19 cellular contexts compared by ENCODE assay signal in genomic region chr7:1439373-1440363, GRCh38. TPM values are rescaled to one million over a fixed set of nuclear protein-coding genes. Genes with fewer than 3 reads are reported as not detected.
DNase-seq lines count a peak whose midpoint lies in the region; ATAC-seq and TF ChIP-seq lines count a peak whose summit lies in the region.
"Had no signal": no experiment of that assay in that cellular context is flagged by ENCODE, and none has a peak within 500 bp of the region (broad histone marks: within the 10 kb centered on the region; RNA-seq: fewer than 3 reads in every experiment).

No MANE protein-coding gene starts in this region.

- H3K4me1 ChIP-seq in H9 (ENCODE audit: insufficient read depth, low read length): no peaks in the 10 kb centered on the region
- no peaks in the 10 kb centered on the region for H3K4me1 ChIP-seq in PC-3 (ENCODE audit: insufficient read depth, low read length)
- H3K4me1 ChIP-seq: breast epithelium, testis had no signal

- H3F3A ChIP-seq in PC-3 (ENCODE audit: low read length, unreplicated experiment): no peaks in the 10 kb centered on the region

- peaks cover 15% of the 10 kb centered on the region for H3K36me3 ChIP-seq in PC-3 (ENCODE audit: low read depth, low read length)
- H3K36me3 ChIP-seq: breast epithelium had no signal

- H4K20me1 ChIP-seq in H9 (ENCODE audit: control insufficient read depth, insufficient read depth, insufficient read length) (no peaks in the 10 kb centered on the region), PC-3 (ENCODE audit: low read length) (no peaks in the 10 kb centered on the region)

- H3K27ac Mint-ChIP-seq in H9 (no peak overlapping the region), progenitor cell of endocrine pancreas (peak overlapping the region; percentile 67)
- H3K27ac Mint-ChIP-seq: activated CD4-positive, alpha-beta T cell treated with anti-CD3 and anti-CD28 coated beads, Interleukin-2, amount 10 ng/mL, durations not matched to agents 24 days and 14 days; activated naive CD8-positive, alpha-beta T cell treated with anti-CD3 and anti-CD28 coated beads, Interleukin-2, amount 10 ng/mL, durations not matched to agents 7 days and 5 days; activated T-helper 17 cell treated with anti-CD3 and anti-CD28 coated beads, Interleukin-2, amount 50 U/mL, for 72 hours; memory B cell; stimulated activated effector memory CD8-positive, alpha-beta T cell treated with anti-CD3 and anti-CD28 coated beads, Interleukin-12 subunit alpha, Interleukin-12 subunit beta, amount 100 ng/mL, for 72 hours had no signal

- H4K8ac ChIP-seq in H9 (replicated peaks; ENCODE audit: insufficient read length, low read depth, low read length): peak overlapping the region; percentile 5

- H3K4ac ChIP-seq in H9 (ENCODE audit: low read depth, low read length): no peak overlapping the region

- H3K56ac ChIP-seq in H9 (ENCODE audit: insufficient read length, low read depth, low read length): no peak overlapping the region

- no peaks in the 10 kb centered on the region for H3K36me3 Mint-ChIP-seq in H9 (ENCODE audit: insufficient read depth in 1 of 3, low read depth in 3 of 3)
- H3K36me3 Mint-ChIP-seq in progenitor cell of endocrine pancreas (ENCODE audit: insufficient read depth): no peaks in the 10 kb centered on the region
- H3K36me3 Mint-ChIP-seq: activated naive CD8-positive, alpha-beta T cell treated with anti-CD3 and anti-CD28 coated beads, Interleukin-2, amount 10 ng/mL, durations not matched to agents 7 days and 5 days; memory B cell; stimulated activated effector memory CD8-positive, alpha-beta T cell treated with anti-CD3 and anti-CD28 coated beads, Interleukin-12 subunit alpha, Interleukin-12 subunit beta, amount 100 ng/mL, for 72 hours had no signal

- H3K79me2 ChIP-seq in H9 (ENCODE audit: insufficient read depth, low read length): no peaks in the 10 kb centered on the region
- H3K79me2 ChIP-seq in PC-3 (ENCODE audit: low read length): no peaks in the 10 kb centered on the region

- no peaks in the 10 kb centered on the region for H3K9me2 ChIP-seq in PC-3 (replicated peaks; ENCODE audit: low read length)

- POLR2A ChIA-PET in PC-3 (lab: Charles Lee; ENCODE audit: unreplicated experiment): no interaction called here

- CTCF ChIA-PET in PC-3 (lab: Charles Lee): interaction anchor here (1.1 kb wide), 1 partner anchor 35 kb away, joined by 4 read pairs; no protein-coding TSS in a partner anchor

- H3K18ac ChIP-seq in H9 (ENCODE audit: insufficient read length, low read depth, low read length): peak overlapping the region; percentile 3

- ATAC-seq in PC-3: 0 out of 2 replicates have a peak, but pooled peaks have one; percentile 39
- no peak for ATAC-seq in GM18498 (IDR thresholded peaks at IDR 0.05; ENCODE audit: unreplicated experiment)
- no peak for ATAC-seq in HG02759 (IDR thresholded peaks at IDR 0.05; ENCODE audit: unreplicated experiment)
- ATAC-seq: activated T-helper 17 cell treated with anti-CD3 and anti-CD28 coated beads, Interleukin-2, amount 50 U/mL, for 72 hours; stimulated activated effector memory CD8-positive, alpha-beta T cell treated with anti-CD3 and anti-CD28 coated beads, Interleukin-12 subunit alpha, Interleukin-12 subunit beta, amount 100 ng/mL, for 72 hours had no signal

- no peak for TF ChIP-seq POLR2A in erythroblast (IDR thresholded peaks at IDR 0.05; ENCODE audit: low read length)

- H4K5ac ChIP-seq in H9 (ENCODE audit: insufficient read length, low read depth, low read length): no peak overlapping the region

- no peak overlapping the region for H3K27ac ChIP-seq in H9 (ENCODE audit: insufficient read length, low read depth, low read length)
- H3K27ac ChIP-seq in PC-3 (ENCODE audit: low read length): no peak overlapping the region
- H3K27ac ChIP-seq: breast epithelium, testis had no signal

- H3T11ph ChIP-seq in H9 (ENCODE audit: low read length): no peak overlapping the region

- H2BK12ac ChIP-seq in H9 (ENCODE audit: insufficient read length, low read depth, low read length): no peak overlapping the region

- H3K27me3 ChIP-seq in H9 (ENCODE audit: insufficient read depth, low read length) (no peaks in the 10 kb centered on the region), PC-3 (ENCODE audit: low read length) (no peaks in the 10 kb centered on the region)
- H3K27me3 ChIP-seq: breast epithelium, testis had no signal

- no peak overlapping the region for H2AK5ac ChIP-seq in H9 (ENCODE audit: insufficient read length, low read length)

- H3K4me3 ChIP-seq in PC-3 (ENCODE audit: low read length): no peak overlapping the region
- H3K4me3 ChIP-seq: breast epithelium, testis had no signal

- no peaks in the 10 kb centered on the region for H3K23me2 ChIP-seq in H9 (ENCODE audit: insufficient read length, low read depth, low read length, poor library complexity, severe bottlenecking)

- H3K79me1 ChIP-seq in H9 (ENCODE audit: insufficient read depth, low read depth, low read length, poor library complexity, severe bottlenecking): no peaks in the 10 kb centered on the region

- WGBS in H9 (ENCODE audit: extremely low coverage, insufficient read length, low lambda C conversion rate): no CpG with 5 or more reads among the region's 31 CpGs

- no peak overlapping the region for H2AFZ ChIP-seq in H9 (ENCODE audit: low read length)
- no peak overlapping the region for H2AFZ ChIP-seq in PC-3 (ENCODE audit: low read length)

- intact Hi-C loops in PC-3 (cut with micrococcal nuclease): no loop called here

- H3K27me3 Mint-ChIP-seq in H9 (ENCODE audit: low read depth) (no peaks in the 10 kb centered on the region), progenitor cell of endocrine pancreas (no peaks in the 10 kb centered on the region)
- H3K27me3 Mint-ChIP-seq: activated CD4-positive, alpha-beta T cell treated with anti-CD3 and anti-CD28 coated beads, Interleukin-2, amount 10 ng/mL, durations not matched to agents 24 days and 14 days; activated naive CD8-positive, alpha-beta T cell treated with anti-CD3 and anti-CD28 coated beads, Interleukin-2, amount 10 ng/mL, durations not matched to agents 7 days and 5 days; activated T-helper 17 cell treated with anti-CD3 and anti-CD28 coated beads, Interleukin-2, amount 50 U/mL, for 72 hours had no signal

- TF ChIP-seq CTCF in H9 (conservative IDR thresholded peaks at IDR 0.05) (peak; percentile 21; the same call in 1 of the 3 replicates), PC-3 (conservative IDR thresholded peaks at IDR 0.05; ENCODE audit: low read depth, low read length) (peak; percentile 26), progenitor cell of endocrine pancreas (IDR thresholded peaks at IDR 0.05; ENCODE audit: unreplicated experiment) (no peak)

- H2BK5ac ChIP-seq in H9 (ENCODE audit: insufficient read length, low read length): no peak overlapping the region

- H3K4me1 Mint-ChIP-seq in H9 (peaks cover 3% of the 10 kb centered on the region in 2 experiments; a peak in 1 of 4 replicates), progenitor cell of endocrine pancreas (ENCODE audit: low read depth) (no peaks in the 10 kb centered on the region)
- H3K4me1 Mint-ChIP-seq: activated CD4-positive, alpha-beta T cell treated with anti-CD3 and anti-CD28 coated beads, Interleukin-2, amount 10 ng/mL, durations not matched to agents 24 days and 14 days; activated naive CD8-positive, alpha-beta T cell treated with anti-CD3 and anti-CD28 coated beads, Interleukin-2, amount 10 ng/mL, durations not matched to agents 7 days and 5 days; activated T-helper 17 cell treated with anti-CD3 and anti-CD28 coated beads, Interleukin-2, amount 50 U/mL, for 72 hours; memory B cell; stimulated activated effector memory CD8-positive, alpha-beta T cell treated with anti-CD3 and anti-CD28 coated beads, Interleukin-12 subunit alpha, Interleukin-12 subunit beta, amount 100 ng/mL, for 72 hours had no signal

- no peak overlapping the region for H2BK120ac ChIP-seq in H9 (ENCODE audit: low read depth, low read length, poor library complexity, severe bottlenecking)

- H3K23ac ChIP-seq in H9 (ENCODE audit: insufficient read length, low read depth, low read length): no peak overlapping the region

- H3K9me3 ChIP-seq in H9 (ENCODE audit: control insufficient read depth, low read depth, low read length): no peaks in the 10 kb centered on the region
- H3K9me3 ChIP-seq in PC-3 (ENCODE audit: low read length): no peaks in the 10 kb centered on the region
- H3K9me3 ChIP-seq: breast epithelium, testis had no signal

- H3K4me3 Mint-ChIP-seq in H9 (no peak overlapping the region), progenitor cell of endocrine pancreas (ENCODE audit: low read depth) (no peak overlapping the region)
- H3K4me3 Mint-ChIP-seq: activated CD4-positive, alpha-beta T cell treated with anti-CD3 and anti-CD28 coated beads, Interleukin-2, amount 10 ng/mL, durations not matched to agents 24 days and 14 days; activated naive CD8-positive, alpha-beta T cell treated with anti-CD3 and anti-CD28 coated beads, Interleukin-2, amount 10 ng/mL, durations not matched to agents 7 days and 5 days; activated T-helper 17 cell treated with anti-CD3 and anti-CD28 coated beads, Interleukin-2, amount 50 U/mL, for 72 hours; memory B cell; stimulated activated effector memory CD8-positive, alpha-beta T cell treated with anti-CD3 and anti-CD28 coated beads, Interleukin-12 subunit alpha, Interleukin-12 subunit beta, amount 100 ng/mL, for 72 hours had no signal

- no peaks in the 10 kb centered on the region for H3K9me3 Mint-ChIP-seq in H9
- no peaks in the 10 kb centered on the region for H3K9me3 Mint-ChIP-seq in progenitor cell of endocrine pancreas (ENCODE audit: low read depth)
- H3K9me3 Mint-ChIP-seq: activated CD4-positive, alpha-beta T cell treated with anti-CD3 and anti-CD28 coated beads, Interleukin-2, amount 10 ng/mL, durations not matched to agents 24 days and 14 days; activated naive CD8-positive, alpha-beta T cell treated with anti-CD3 and anti-CD28 coated beads, Interleukin-2, amount 10 ng/mL, durations not matched to agents 7 days and 5 days; activated T-helper 17 cell treated with anti-CD3 and anti-CD28 coated beads, Interleukin-2, amount 50 U/mL, for 72 hours; memory B cell; stimulated activated effector memory CD8-positive, alpha-beta T cell treated with anti-CD3 and anti-CD28 coated beads, Interleukin-12 subunit alpha, Interleukin-12 subunit beta, amount 100 ng/mL, for 72 hours had no signal

- no peak overlapping the region for H3K14ac ChIP-seq in H9 (ENCODE audit: insufficient read depth, low read length)

- H2BK15ac ChIP-seq in H9 (ENCODE audit: low read depth, low read length): no peak overlapping the region

- H3K4me2 ChIP-seq in H9 (ENCODE audit: insufficient read depth, insufficient read length, low read length) (no peak overlapping the region), PC-3 (ENCODE audit: low read length) (no peak overlapping the region)

- no peak overlapping the region for H2BK20ac ChIP-seq in H9 (ENCODE audit: low read depth, low read length, poor library complexity, severe bottlenecking)

- no peak overlapping the region for H4K91ac ChIP-seq in H9 (ENCODE audit: insufficient read length, low read depth, low read length)

- DNase-seq in H9 (no peak), PC-3 (no peak), erythroblast (lab: John Stamatoyannopoulos, UW) (peak; percentile 42 to 43), progenitor cell of endocrine pancreas (ENCODE audit: low spot score, unreplicated experiment) (no peak), RPMI8226 (no peak)
- DNase-seq: activated CD4-positive, alpha-beta T cell treated with anti-CD3 and anti-CD28 coated beads, Interleukin-2, amount 10 ng/mL, durations not matched to agents 24 days and 14 days; activated naive CD8-positive, alpha-beta T cell treated with anti-CD3 and anti-CD28 coated beads, Interleukin-2, amount 10 ng/mL, durations not matched to agents 7 days and 5 days; GDM1; H7; NCI-H1417 treated with DMSO at 0.1 percent for 48 hours; NCI-H526; SHP77 treated with DMSO at 0.1 percent for 48 hours; testis had no signal

- H3K9ac ChIP-seq in H9 (ENCODE audit: extremely low read depth, insufficient read length, low read length) (no peak overlapping the region), PC-3 (ENCODE audit: low read length) (no peak overlapping the region)

- BruUV-seq in PC-3 (replicated peaks; lab: Mats Ljungman, UMichigan): no TSS peak

RNA-seq across cellular contexts. Expression of gene MICALL2, which starts 19.6 kb away (rescaled TPM):
- total RNA-seq in H9 (2021): 7.1 and 8.4 TPM in 2 replicates
- total RNA-seq in PC-3 (2014; rRNA removed): 52.8 and 72.6 TPM in 2 replicates
- total RNA-seq in progenitor cell of endocrine pancreas: 12.7 and 13.9 TPM in 2 replicates

Comparison
In these comparisons a context has a peak if more than half of its experiments do, and no peak if none do; other contexts are left out.
1. DNase-seq: peak in erythroblast (2 of 2); none in H9 (single experiment), PC-3 (single experiment), progenitor cell of endocrine pancreas (single experiment) and RPMI8226 (single experiment).